ENCODE assay signal across 29 cellular contexts in genomic region chr5:8557728-8558127, GRCh38.
"Had no signal": no experiment of that assay in that cellular context is flagged by ENCODE, and none has a peak within 500 bp of the region (broad histone marks: within the 10 kb centered on the region; RNA-seq: fewer than 3 reads in every experiment).

No MANE protein-coding gene starts in this region.

- FAIRE-seq: colon, endometrium, endothelial cell of umbilical vein, frontal cortex had no signal

- H3K27ac ChIP-seq: colonic mucosa, coronary artery, dorsolateral prefrontal cortex, epithelial cell of prostate, esophagus muscularis mucosa, esophagus squamous epithelium, foreskin keratinocyte, gastrocnemius medialis, gastroesophageal sphincter, heart left ventricle, heart right ventricle, hepatocyte had no signal

- H3K79me2 ChIP-seq: hepatocyte had no signal

- H3K36me3 ChIP-seq: colonic mucosa, esophagus muscularis mucosa, esophagus squamous epithelium, gastrocnemius medialis, gastroesophageal sphincter, heart left ventricle, heart right ventricle had no signal

- DNase-seq: colonic mucosa; cortex of kidney; dermis blood vessel endothelial cell; dorsolateral prefrontal cortex; effector CD4-positive, alpha-beta T cell; effector CD8-positive, alpha-beta T cell; effector memory CD4-positive, alpha-beta T cell; effector memory CD8-positive, alpha-beta T cell; endodermal cell; erythroblast; esophagus squamous epithelium; foreskin fibroblast; foreskin melanocyte; gastrocnemius medialis; glutamatergic neuron; head of caudate nucleus; heart left ventricle; heart right ventricle had no signal

- H3K27me3 ChIP-seq: colonic mucosa, dorsolateral prefrontal cortex, esophagus muscularis mucosa, esophagus squamous epithelium, foreskin keratinocyte, gastrocnemius medialis, gastroesophageal sphincter, heart left ventricle, heart right ventricle, hepatocyte had no signal

- H3K9me3 ChIP-seq: colonic mucosa, gastrocnemius medialis had no signal

- ATAC-seq: effector memory CD8-positive, alpha-beta T cell; esophagus mucosa; foreskin keratinocyte; gastrocnemius medialis; gastroesophageal sphincter; heart left ventricle; heart right ventricle had no signal

- H2AFZ ChIP-seq: hepatocyte had no signal

- H3K4me2 ChIP-seq: hepatocyte had no signal

- H3K4me1 ChIP-seq: colonic mucosa, esophagus muscularis mucosa, esophagus squamous epithelium, foreskin keratinocyte, gastrocnemius medialis, gastroesophageal sphincter, heart left ventricle, heart right ventricle had no signal

- H3K4me3 ChIP-seq: colonic mucosa, coronary artery, dorsolateral prefrontal cortex, esophagus muscularis mucosa, esophagus squamous epithelium, gastrocnemius medialis, gastroesophageal sphincter, heart left ventricle, heart right ventricle, hepatocyte had no signal
